Comparison of ENCODE assay signal across 8 cellular contexts in the genomic region with DNA sequence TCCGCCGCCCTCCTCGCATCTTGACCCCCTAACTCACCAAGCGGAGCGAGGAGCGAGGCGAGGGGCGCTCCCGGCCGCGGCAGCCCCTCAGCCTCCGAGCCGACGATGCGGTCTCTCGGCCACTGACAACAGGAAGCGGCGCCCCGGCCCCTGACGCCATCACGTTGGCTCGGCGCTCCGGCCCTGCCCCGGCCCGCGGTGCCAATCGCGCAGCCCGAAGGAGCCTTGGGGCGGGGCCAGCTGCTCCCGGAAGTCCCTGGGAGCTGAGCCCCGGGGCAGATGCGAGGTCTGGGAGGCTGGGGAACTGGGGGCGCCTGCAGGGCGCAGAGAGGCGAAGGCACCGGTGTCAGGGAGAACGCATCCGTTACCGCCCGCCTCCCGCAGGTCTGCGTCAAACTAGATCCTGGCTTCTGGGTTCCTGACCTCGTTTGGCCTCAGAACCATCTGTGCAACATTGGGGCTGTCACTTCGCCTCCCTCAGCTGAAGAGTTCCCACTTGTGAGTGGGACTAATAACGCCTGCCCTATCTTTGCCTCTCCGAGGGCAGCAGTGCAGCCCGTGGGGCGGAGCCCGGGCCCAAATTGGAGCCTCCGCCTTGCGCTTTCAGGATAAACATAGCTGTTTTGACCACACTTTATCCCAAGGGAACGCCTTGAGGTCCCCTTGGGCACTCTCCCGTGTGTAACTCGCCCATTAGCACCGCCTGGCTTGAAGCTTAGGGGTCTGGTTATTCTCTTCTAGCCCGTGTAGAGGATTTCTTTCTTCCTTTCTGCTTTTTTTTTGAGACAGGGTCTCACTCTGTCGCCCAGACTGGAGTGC. TPM values are rescaled to one million over a fixed set of nuclear protein-coding genes. Genes with fewer than 3 reads are reported as not detected.
DNase-seq lines count a peak whose midpoint lies in the region; ATAC-seq, FAIRE-seq and TF ChIP-seq lines count a peak whose summit lies in the region.
"Not testable (repeated sequence)": the region's sequence is repeated elsewhere in the genome, so short reads cannot be mapped to it uniquely, and the experiment has no call there.

A gene (minus strand): TSS at position 107 of the 819 bp plus-strand sequence. CDS start 8,237 bp downstream, outside the sequence.

- H3K36me3 Mint-ChIP-seq in mesothelial cell of epicardium: not testable (repeated sequence)

- peak within 1 kb of the TSS; percentile 67 for H3K4me3 ChIP-seq in HUES64 (ENCODE audit: low read length)
- H3K4me3 ChIP-seq in OCI-LY3 (ENCODE audit: low read length): peak within 1 kb of the TSS; percentile 85
- H3K4me3 ChIP-seq in endothelial cell of umbilical vein (replicated peaks in 1 of 3; ENCODE audit: insufficient read depth in 1 of 3, low read depth in 1 of 3, low read length in 3 of 3): peak within 1 kb of the TSS; percentile 45 to 82 (median 66)

- H3K27ac Mint-ChIP-seq in mesothelial cell of epicardium: peak within 1 kb of the TSS; percentile 84

- not testable (repeated sequence) for H3K27ac ChIP-seq in HUES64 (ENCODE audit: low read depth, low read length)
- H3K27ac ChIP-seq in OCI-LY3 (ENCODE audit: low read length): peak within 1 kb of the TSS; percentile 37
- H3K27ac ChIP-seq in endothelial cell of umbilical vein (ENCODE audit: insufficient read depth, low read depth, low read length): peak within 1 kb of the TSS; percentile 80

- not testable (repeated sequence) for H3K79me2 ChIP-seq in OCI-LY3 (ENCODE audit: low read length)
- peaks cover 12% of the 10 kb centered on the region for H3K79me2 ChIP-seq in endothelial cell of umbilical vein (ENCODE audit: control insufficient read depth, insufficient read depth, low read length)

- H3K27me3 Mint-ChIP-seq in mesothelial cell of epicardium (ENCODE audit: low read depth): not testable (repeated sequence)

- not testable (repeated sequence) for H3K9me3 Mint-ChIP-seq in mesothelial cell of epicardium

- H3K4me1 Mint-ChIP-seq in mesothelial cell of epicardium: not testable (repeated sequence)

- intact Hi-C loops in endothelial cell of umbilical vein (cut with micrococcal nuclease): not testable (repeated sequence)

- TSS peak; percentile 74 for BruUV-seq in endothelial cell of umbilical vein (replicated peaks; lab: Mats Ljungman, UMichigan)

- peak; percentile 43 for TF ChIP-seq POLR2A in endothelial cell of umbilical vein (IDR thresholded peaks at IDR 0.05; ENCODE audit: low read depth, low read length)

- ATAC-seq in GM21515 (IDR thresholded peaks at IDR 0.05; ENCODE audit: unreplicated experiment): peak; percentile 93

- H3K9ac ChIP-seq in HUES64 (ENCODE audit: low read depth, low read length): not testable (repeated sequence)
- H3K9ac ChIP-seq in OCI-LY3 (ENCODE audit: low read length) (peak within 1 kb of the TSS; percentile 63), endothelial cell of umbilical vein (replicated peaks; ENCODE audit: extremely low read depth, insufficient read depth, low read length) (peak within 1 kb of the TSS; percentile 31)

- H3K4me3 Mint-ChIP-seq in mesothelial cell of epicardium: peak within 1 kb of the TSS; percentile 85

- peak; percentile 98 for FAIRE-seq in endothelial cell of umbilical vein (lab: Jason Lieb, UNC)

- not testable (repeated sequence) for H3K9me3 ChIP-seq in HUES64 (ENCODE audit: insufficient read depth, low read depth, low read length); OCI-LY3 (ENCODE audit: insufficient read depth, low read length); endothelial cell of umbilical vein (replicated peaks; ENCODE audit: control insufficient read depth, insufficient read depth, low read length)

- not testable (repeated sequence) for H4K20me1 ChIP-seq in OCI-LY3 (ENCODE audit: insufficient read depth, low read length); endothelial cell of umbilical vein (replicated peaks; ENCODE audit: control insufficient read depth, extremely low read depth, insufficient read depth, low read length)

- H3K36me3 ChIP-seq in HUES64 (ENCODE audit: insufficient read depth, low read length); OCI-LY3 (replicated peaks; ENCODE audit: low read depth, low read length); endothelial cell of umbilical vein (ENCODE audit: control insufficient read depth in 2 of 2, extremely low read depth in 1 of 2, insufficient read depth in 2 of 2, low read length in 2 of 2): not testable (repeated sequence)

- CTCF ChIA-PET in endothelial cell of umbilical vein (lab: Charles Lee): interaction anchor here (0.6 kb wide), 1 partner anchor 56 kb away, joined by 3 read pairs; no protein-coding TSS in a partner anchor

- not testable (repeated sequence) for TF ChIP-seq CTCF in OCI-LY3 (IDR thresholded peaks at IDR 0.05; ENCODE audit: low read depth, low read length); endothelial cell of umbilical vein (IDR thresholded peaks at IDR 0.05; ENCODE audit: extremely low read depth in 1 of 2, insufficient read depth in 1 of 2, low read depth in 1 of 2, low read length in 2 of 2); mesothelial cell of epicardium (IDR thresholded peaks at IDR 0.05; ENCODE audit: unreplicated experiment)

- dilution Hi-C loops in endothelial cell of umbilical vein (cut with MboI; ENCODE audit: extremely low pct_ligation_motif_present, low sequenced_read_pairs): not testable (repeated sequence)

- not testable (repeated sequence) for H3K27me3 ChIP-seq in HUES64 (ENCODE audit: insufficient read depth, low read length); OCI-LY3 (ENCODE audit: low read depth, low read length); endothelial cell of umbilical vein (ENCODE audit: control insufficient read depth in 2 of 2, insufficient read depth in 2 of 2, low read length in 2 of 2)

- POLR2A ChIA-PET in endothelial cell of umbilical vein (lab: Charles Lee): not testable (repeated sequence)

- not testable (repeated sequence) for H3K4me1 ChIP-seq in HUES64 (ENCODE audit: insufficient read depth, low read length); OCI-LY3 (ENCODE audit: low read length)
- H3K4me1 ChIP-seq in endothelial cell of umbilical vein (ENCODE audit: control insufficient read depth, extremely low read depth, insufficient read depth, low read length): peaks cover 15% of the 10 kb centered on the region

- peak within 1 kb of the TSS; percentile 74 for H2AFZ ChIP-seq in OCI-LY3 (ENCODE audit: low read depth, low read length)
- peak within 1 kb of the TSS; percentile 54 for H2AFZ ChIP-seq in endothelial cell of umbilical vein (ENCODE audit: low read depth, low read length)

- H3K4me2 ChIP-seq in OCI-LY3 (ENCODE audit: low read length) (peak within 1 kb of the TSS; percentile 79), endothelial cell of umbilical vein (ENCODE audit: insufficient read depth, low read length) (peak within 1 kb of the TSS; percentile 81)

- DNase-seq in D341Med (ENCODE audit: low spot score) (peak; percentile 93), activated T-cell treated with anti-CD3 and anti-CD28 coated beads for 1 hour (ENCODE audit: low read depth) (peak; percentile 67), endothelial cell of umbilical vein (ENCODE audit: low read depth, low spot score) (peak; percentile 80), mesothelial cell of epicardium (ENCODE audit: low spot score in 2 of 2, unreplicated experiment in 2 of 2) (peak; percentile 55 to 84)
- DNase-seq in stimulated activated CD8-positive, alpha-beta memory T cell treated with anti-CD3 and anti-CD28 coated beads, Interleukin-15, amount 100 ng/mL, for 24 hours (ENCODE audit: low read depth): peak; percentile 61

- 1% methylated on average over 54 of the region's 59 CpGs for WGBS in HUES64

- H3K9me1 ChIP-seq in endothelial cell of umbilical vein (replicated peaks; ENCODE audit: control insufficient read depth, extremely low read depth, insufficient read depth, low read length): not testable (repeated sequence)

TF ChIP-seq in endothelial cell of umbilical vein, 7 proteins besides CTCF, POLR2A, EP300 and RAD21:
- peak; percentile 22 for TF ChIP-seq POLR2AphosphoS5 (IDR thresholded peaks at IDR 0.05; ENCODE audit: insufficient read depth, low read depth, low read length)

RNA-seq across cellular contexts. Expression of the gene that starts here (rescaled TPM):
- 4.7 TPM for polyA plus RNA-seq in HUES64 (2013, experiment 1 of 2)
- 5.8 TPM for polyA plus RNA-seq in HUES64 (2013, experiment 2 of 2)
- total RNA-seq in endothelial cell of umbilical vein: 52.0 and 54.8 TPM in 2 replicates
- polyA plus RNA-seq in endothelial cell of umbilical vein: 29.7 and 36.5 TPM in 2 replicates
- polyA plus RNA-seq in endothelial cell of umbilical vein (2011; cell fraction: cytosol; rRNA removed): 17.4 and 22.1 TPM in 2 replicates
- polyA plus RNA-seq in endothelial cell of umbilical vein (2011; cell fraction: nucleus; rRNA removed): 33.9 and 50.4 TPM in 2 replicates
- 36.4 and 43.4 TPM in 2 replicates for polyA plus RNA-seq in endothelial cell of umbilical vein (2012)
- 84.5 and 99.4 TPM in 2 replicates for polyA minus RNA-seq in endothelial cell of umbilical vein
- polyA minus RNA-seq in endothelial cell of umbilical vein (2011; cell fraction: cytosol; rRNA and poly(A)+ RNA removed): 17.5 TPM
- 43.8 and 46.4 TPM in 2 replicates for polyA minus RNA-seq in endothelial cell of umbilical vein (2011; cell fraction: nucleus; rRNA and poly(A)+ RNA removed)
- 27.5 to 40.0 TPM (median 33.2 TPM) in 3 replicates for total RNA-seq in mesothelial cell of epicardium
